Comparison of ENCODE assay signal across 8 cellular contexts in genomic region chr16:29805232-29806095, GRCh38. TPM values are rescaled to one million over a fixed set of nuclear protein-coding genes. Genes with fewer than 3 reads are reported as not detected.
DNase-seq lines count a peak whose midpoint lies in the region; ATAC-seq and TF ChIP-seq lines count a peak whose summit lies in the region.

No MANE protein-coding gene starts in this region.

- no peaks in the 10 kb centered on the region for H3K9me3 ChIP-seq in liver (ENCODE audit: control insufficient read depth in 4 of 4, low read length in 3 of 4)

- TF ChIP-seq CTCF in liver (IDR thresholded peaks at IDR 0.05; ENCODE audit: low read depth, low read length, missing input control), result no peak

- H3K4me3 ChIP-seq in liver (ENCODE audit: low read depth in 1 of 3, low read length in 3 of 3), result peak overlapping the region; percentile 90 to 93 (median 93)

- POLR2A ChIA-PET in activated CD4-positive, alpha-beta memory T cell treated with anti-CD3 and anti-CD28 coated beads for 36 hours (lab: Charles Lee), result interaction anchor here (1.2 to 5.4 kb wide), 3 partner anchors 14 to 105 kb away, joined by 5 to 84 read pairs (median 29); partner anchors contain the start of genes KIF22, MVP and PAGR1

- H3K36me3 Mint-ChIP-seq in activated CD4-positive, alpha-beta memory T cell treated with anti-CD3 and anti-CD28 coated beads for 36 hours, result peaks cover 64% of the 10 kb centered on the region

- H3K27ac Mint-ChIP-seq in activated CD4-positive, alpha-beta memory T cell treated with anti-CD3 and anti-CD28 coated beads for 36 hours, result peak overlapping the region; percentile 97

- H3K27ac ChIP-seq in liver (ENCODE audit: low read depth in 1 of 2, low read length in 2 of 2), result peak overlapping the region; percentile 91 to 98

- H3K4me1 ChIP-seq in liver (ENCODE audit: control insufficient read depth in 4 of 4, insufficient read depth in 4 of 4, low read length in 3 of 4), result peaks cover 8 to 37% (median 21%) of the 10 kb centered on the region in 4 donors

- no peaks in the 10 kb centered on the region for H3K9me3 Mint-ChIP-seq in activated CD4-positive, alpha-beta memory T cell treated with anti-CD3 and anti-CD28 coated beads for 36 hours

- CTCF ChIA-PET in activated CD4-positive, alpha-beta memory T cell treated with anti-CD3 and anti-CD28 coated beads for 36 hours (lab: Charles Lee), result interaction anchor here (1.4 to 4.8 kb wide), 5 partner anchors 10 to 114 kb away, joined by 3 to 38 read pairs (median 23); partner anchors contain the start of genes KIF22 and PAGR1

- H3K27me3 Mint-ChIP-seq in activated CD4-positive, alpha-beta memory T cell treated with anti-CD3 and anti-CD28 coated beads for 36 hours, result no peaks in the 10 kb centered on the region

- H3K4me1 Mint-ChIP-seq in activated CD4-positive, alpha-beta memory T cell treated with anti-CD3 and anti-CD28 coated beads for 36 hours (ENCODE audit: low read depth), result peaks cover 38% of the 10 kb centered on the region

- ATAC-seq in GM19395 (IDR thresholded peaks at IDR 0.05; ENCODE audit: unreplicated experiment), result peak; percentile 60
- ATAC-seq in HG03521 (IDR thresholded peaks at IDR 0.05; ENCODE audit: unreplicated experiment), result peak; percentile 58

- peak overlapping the region; percentile 91 to 94 for H3K9ac ChIP-seq in liver (ENCODE audit: low read depth in 1 of 2, low read length in 2 of 2)

- no peaks in the 10 kb centered on the region for H3K27me3 ChIP-seq in liver (ENCODE audit: control insufficient read depth in 4 of 4, insufficient read depth in 4 of 4, low read length in 3 of 4)

- peak; percentile 99 for DNase-seq in CD1c-positive myeloid dendritic cell (ENCODE audit: extremely low spot score)
- DNase-seq in NCI-H774 (lab: John Stamatoyannopoulos, UW), result peak; percentile 100
- DNase-seq in activated CD4-positive, alpha-beta memory T cell treated with anti-CD3 and anti-CD28 coated beads for 36 hours, result peak; percentile 99
- DNase-seq in dermis microvascular lymphatic vessel endothelial cell (ENCODE audit: low read depth in 2 of 2), result peak; percentile 92 to 98
- DNase-seq in stimulated activated CD4-positive, alpha-beta T cell treated with anti-CD3 and anti-CD28 coated beads, Interleukin-2, amount 100 ng/mL, for 48 hours, result peak; percentile 96

- TF ChIP-seq RAD21 in liver (IDR thresholded peaks at IDR 0.05), result peak in 1 of 2 donors; percentile 15

- peaks cover 2 to 10% (median 4%) of the 10 kb centered on the region in 4 donors for H3K36me3 ChIP-seq in liver (ENCODE audit: control insufficient read depth in 4 of 4, insufficient read depth in 3 of 4, low read depth in 1 of 4, low read length in 3 of 4)

- intact Hi-C loops in activated CD4-positive, alpha-beta memory T cell treated with anti-CD3 and anti-CD28 coated beads for 36 hours (cut with micrococcal nuclease), result loop anchor here (1.0 to 5.0 kb wide), 8 partner anchors 11 to 892 kb away; partner anchors contain the start of genes ALDOA, CDIPT, HIRIP3 and INO80E

- 1% methylated on average over 103 of the region's 103 CpGs for WGBS in liver

- peak overlapping the region; percentile 92 for H3K4me3 Mint-ChIP-seq in activated CD4-positive, alpha-beta memory T cell treated with anti-CD3 and anti-CD28 coated beads for 36 hours

TF ChIP-seq in liver, 16 proteins besides CTCF, POLR2A, EP300 and RAD21:
- TF ChIP-seq YY1 (IDR thresholded peaks at IDR 0.05), result peak; percentile 98
- peak; percentile 83 to 90 for TF ChIP-seq EGR1 (IDR thresholded peaks at IDR 0.05; ENCODE audit: low read depth in 2 of 2)
- TF ChIP-seq GABPA (IDR thresholded peaks at IDR 0.05 in 1 of 2, conservative IDR thresholded peaks at IDR 0.05 in 1 of 2), result peak in 1 of 2 donors; percentile 70
- peak; percentile 50 for TF ChIP-seq TAF1 (conservative IDR thresholded peaks at IDR 0.05)
- TF ChIP-seq SP1 (IDR thresholded peaks at IDR 0.05), result peak; percentile 71
- TF ChIP-seq JUND (IDR thresholded peaks at IDR 0.05), result peak; percentile 21 to 28
- peak; percentile 37 for TF ChIP-seq FOXA2 (IDR thresholded peaks at IDR 0.05)
- TF ChIP-seq RXRA (IDR thresholded peaks at IDR 0.05), result peak; percentile 20 to 54
- TF ChIP-seq, protein P1, sequence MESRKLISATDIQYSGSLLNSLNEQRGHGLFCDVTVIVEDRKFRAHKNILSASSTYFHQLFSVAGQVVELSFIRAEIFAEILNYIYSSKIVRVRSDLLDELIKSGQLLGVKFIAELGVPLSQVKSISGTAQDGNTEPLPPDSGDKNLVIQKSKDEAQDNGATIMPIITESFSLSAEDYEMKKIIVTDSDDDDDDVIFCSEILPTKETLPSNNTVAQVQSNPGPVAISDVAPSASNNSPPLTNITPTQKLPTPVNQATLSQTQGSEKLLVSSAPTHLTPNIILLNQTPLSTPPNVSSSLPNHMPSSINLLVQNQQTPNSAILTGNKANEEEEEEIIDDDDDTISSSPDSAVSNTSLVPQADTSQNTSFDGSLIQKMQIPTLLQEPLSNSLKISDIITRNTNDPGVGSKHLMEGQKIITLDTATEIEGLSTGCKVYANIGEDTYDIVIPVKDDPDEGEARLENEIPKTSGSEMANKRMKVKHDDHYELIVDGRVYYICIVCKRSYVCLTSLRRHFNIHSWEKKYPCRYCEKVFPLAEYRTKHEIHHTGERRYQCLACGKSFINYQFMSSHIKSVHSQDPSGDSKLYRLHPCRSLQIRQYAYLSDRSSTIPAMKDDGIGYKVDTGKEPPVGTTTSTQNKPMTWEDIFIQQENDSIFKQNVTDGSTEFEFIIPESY (IDR thresholded peaks at IDR 0.05), result peak; percentile 91
- peak in 1 of 2 donors; percentile 15 for TF ChIP-seq HNF4A (conservative IDR thresholded peaks at IDR 0.05)
- TF ChIP-seq, protein P2, sequence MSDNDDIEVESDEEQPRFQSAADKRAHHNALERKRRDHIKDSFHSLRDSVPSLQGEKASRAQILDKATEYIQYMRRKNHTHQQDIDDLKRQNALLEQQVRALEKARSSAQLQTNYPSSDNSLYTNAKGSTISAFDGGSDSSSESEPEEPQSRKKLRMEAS (IDR thresholded peaks at IDR 0.05), result peak; percentile 91
- no peak for TF ChIP-seq HNF4G (IDR thresholded peaks at IDR 0.05)
- no peak for TF ChIP-seq ATF3 (IDR thresholded peaks at IDR 0.05)
- peak; percentile 69 for TF ChIP-seq FOXA1 (IDR thresholded peaks at IDR 0.05)
- peak; percentile 69 for TF ChIP-seq REST (IDR thresholded peaks at IDR 0.05)
- no peak for TF ChIP-seq NR2F2 (IDR thresholded peaks at IDR 0.05)

RNA-seq across cellular contexts. Expression of gene MAZ, which starts 0.9 kb away (rescaled TPM):
- total RNA-seq in activated CD4-positive, alpha-beta memory T cell treated with anti-CD3 and anti-CD28 coated beads for 36 hours, result 100 to 1,000 TPM; 227 to 242 TPM
- 139 and 171 TPM in 2 replicates for total RNA-seq in dermis microvascular lymphatic vessel endothelial cell
- 100 to 1,000 TPM in 1 of 2 donors, 10 to 100 TPM in 1; 28.4 to 272 TPM for total RNA-seq in liver
- polyA plus RNA-seq in liver, result 10 to 100 TPM; 16.0 to 61.7 TPM

RNA-seq across cellular contexts. Expression of gene PRRT2, which starts 6.5 kb away (rescaled TPM):
- 1 to 10 TPM in 1 of 2 experiments, under 1 TPM in 1; 1.00 to 2.6 TPM for total RNA-seq in activated CD4-positive, alpha-beta memory T cell treated with anti-CD3 and anti-CD28 coated beads for 36 hours
- 0.25 TPM in 1 of 2 replicates, not detected in the other for total RNA-seq in dermis microvascular lymphatic vessel endothelial cell
- under 1 TPM; 0.09 to 0.59 TPM for total RNA-seq in liver
- polyA plus RNA-seq in liver, result under 1 TPM; 0.16 to 0.28 TPM

RNA-seq across cellular contexts. Expression of gene PAGR1, which starts 10.5 kb away (rescaled TPM):
- 10 to 100 TPM; 21.9 to 24.0 TPM for total RNA-seq in activated CD4-positive, alpha-beta memory T cell treated with anti-CD3 and anti-CD28 coated beads for 36 hours
- 13.2 and 15.2 TPM in 2 replicates for total RNA-seq in dermis microvascular lymphatic vessel endothelial cell
- 10 to 100 TPM; 11.1 to 16.9 TPM for total RNA-seq in liver
- polyA plus RNA-seq in liver, result 10 to 100 TPM in 1 of 2 donors, 1 to 10 TPM in 1; 7.3 to 18.7 TPM

RNA-seq across cellular contexts. Expression of gene MVP, which starts 14.8 kb away (rescaled TPM):
- 100 to 1,000 TPM; 149 to 156 TPM for total RNA-seq in activated CD4-positive, alpha-beta memory T cell treated with anti-CD3 and anti-CD28 coated beads for 36 hours
- total RNA-seq in dermis microvascular lymphatic vessel endothelial cell, result 141 and 161 TPM in 2 replicates
- total RNA-seq in liver, result 10 to 100 TPM; 30.7 to 78.4 TPM
- polyA plus RNA-seq in liver, result 10 to 100 TPM; 40.1 to 61.4 TPM

RNA-seq across cellular contexts. Expression of gene KIF22, which starts 14.9 kb away (rescaled TPM):
- total RNA-seq in activated CD4-positive, alpha-beta memory T cell treated with anti-CD3 and anti-CD28 coated beads for 36 hours, result 100 to 1,000 TPM; 174 to 180 TPM
- 24.1 and 47.2 TPM in 2 replicates for total RNA-seq in dermis microvascular lymphatic vessel endothelial cell
- 10 to 100 TPM; 15.0 to 80.1 TPM for total RNA-seq in liver
- 10 to 100 TPM; 39.9 to 58.7 TPM for polyA plus RNA-seq in liver

Comparison
In these comparisons a context has a peak if more than half of its experiments do, and no peak if none do; other contexts are left out.
1. Peak in every context shown above with its lines: DNase-seq, ATAC-seq, H3K4me3 ChIP-seq and H3K27ac ChIP-seq.